20 cellular contexts compared by ENCODE assay signal in the genomic region with DNA sequence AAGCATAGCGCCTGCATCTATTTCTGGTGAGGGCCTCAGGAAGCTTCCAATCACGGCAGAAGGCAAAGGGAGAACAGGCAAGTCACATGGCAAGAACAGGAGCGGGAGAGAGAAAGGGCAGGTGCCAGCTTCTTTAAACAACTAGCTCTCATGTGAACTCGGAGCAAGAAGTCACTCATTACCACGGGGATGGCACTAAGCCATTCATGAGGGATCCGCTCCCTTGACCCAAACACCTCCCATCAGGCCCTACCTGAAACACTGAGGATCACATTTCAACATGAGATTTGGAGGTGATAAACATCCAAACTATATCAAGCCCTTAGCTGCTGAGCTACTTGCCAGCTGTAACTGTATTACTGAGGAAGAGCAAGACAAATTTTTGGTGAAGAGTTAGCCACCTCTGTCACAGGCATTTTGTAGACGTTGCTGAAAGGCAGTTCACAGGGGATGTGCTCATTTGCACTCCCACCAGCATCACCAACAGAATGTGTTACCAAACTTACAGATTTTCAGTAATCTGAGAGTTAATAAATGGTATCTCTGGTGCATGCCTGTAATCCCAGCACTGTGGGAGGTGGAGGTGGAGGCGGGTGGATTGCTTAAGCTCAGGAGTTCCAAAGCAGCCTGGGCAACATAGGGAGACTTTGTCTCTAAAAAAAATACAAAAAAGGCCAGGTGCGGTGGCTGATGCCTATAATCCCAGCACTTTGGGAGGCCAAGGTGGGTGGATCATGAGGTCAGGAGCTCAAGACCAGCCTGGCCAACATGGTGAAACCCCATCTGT.
"Had no signal": no experiment of that assay in that cellular context is flagged by ENCODE, and none has a peak within 500 bp of the region (broad histone marks: within the 10 kb centered on the region; RNA-seq: fewer than 3 reads in every experiment).

No MANE protein-coding gene starts in this region.

- H3K4me1 Mint-ChIP-seq: stimulated activated naive CD8-positive, alpha-beta T cell treated with anti-CD3 and anti-CD28 coated beads, Interleukin-15, amount 100 ng/mL, for 72 hours had no signal

- DNase-seq: cortex of kidney; effector memory CD8-positive, alpha-beta T cell; mesendoderm; midbrain; naive thymus-derived CD8-positive, alpha-beta T cell; nephron progenitor cell; occipital lobe; ovary; posterior cingulate gyrus; psoas muscle; right cardiac atrium; stimulated activated CD4-positive, alpha-beta T cell treated with anti-CD3 and anti-CD28 coated beads, Interleukin-15, amount 100 ng/mL, for 24 hours; stimulated activated CD4-positive, alpha-beta T cell treated with anti-CD3 and anti-CD28 coated beads, Interleukin-2, amount 100 ng/mL, for 48 hours; stimulated activated naive CD4-positive, alpha-beta T cell; stimulated activated naive CD8-positive, alpha-beta T cell treated with anti-CD3 and anti-CD28 coated beads, Interleukin-15, amount 100 ng/mL, for 72 hours; transverse colon; upper lobe of right lung; uterus had no signal

- H3K36me3 ChIP-seq: ovary, suprapubic skin, transverse colon, upper lobe of right lung, uterus had no signal

- H3K9me3 ChIP-seq: ovary, transverse colon, upper lobe of right lung had no signal

- H3K27me3 ChIP-seq: ovary, suprapubic skin, transverse colon, upper lobe of right lung, uterus had no signal

- H3K4me1 ChIP-seq: uterus had no signal

- H3K27ac Mint-ChIP-seq: effector memory CD8-positive, alpha-beta T cell; nephron progenitor cell; stimulated activated naive CD8-positive, alpha-beta T cell treated with anti-CD3 and anti-CD28 coated beads, Interleukin-15, amount 100 ng/mL, for 72 hours had no signal

- H3K27me3 Mint-ChIP-seq: effector memory CD8-positive, alpha-beta T cell; naive thymus-derived CD8-positive, alpha-beta T cell; stimulated activated naive CD8-positive, alpha-beta T cell treated with anti-CD3 and anti-CD28 coated beads, Interleukin-15, amount 100 ng/mL, for 72 hours had no signal

- H3K36me3 Mint-ChIP-seq: naive thymus-derived CD8-positive, alpha-beta T cell had no signal

- H3K27ac ChIP-seq: ovary, psoas muscle, skin epidermis, suprapubic skin, transverse colon, upper lobe of right lung, uterus had no signal

- H3K4me3 ChIP-seq: ovary, psoas muscle, skin epidermis, suprapubic skin, transverse colon, upper lobe of right lung, uterus had no signal

- H3K4me3 Mint-ChIP-seq: effector memory CD8-positive, alpha-beta T cell; naive thymus-derived CD8-positive, alpha-beta T cell; nephron progenitor cell; stimulated activated naive CD8-positive, alpha-beta T cell treated with anti-CD3 and anti-CD28 coated beads, Interleukin-15, amount 100 ng/mL, for 72 hours had no signal

- ATAC-seq: effector memory CD8-positive, alpha-beta T cell; naive thymus-derived CD8-positive, alpha-beta T cell; right cardiac atrium; stimulated activated naive CD8-positive, alpha-beta T cell treated with anti-CD3 and anti-CD28 coated beads, Interleukin-15, amount 100 ng/mL, for 72 hours; upper lobe of right lung had no signal
